In genomic region chr9:121954477-121955175, GRCh38 we compare ENCODE assay signal across 16 cellular contexts.
DNase-seq lines count a peak whose midpoint lies in the region; ATAC-seq and TF ChIP-seq lines count a peak whose summit lies in the region.
"Had no signal": no experiment of that assay in that cellular context is flagged by ENCODE, and none has a peak within 500 bp of the region (broad histone marks: within the 10 kb centered on the region; RNA-seq: fewer than 3 reads in every experiment).

No MANE protein-coding gene starts in this region.

- TF ChIP-seq CTCF in cardiac fibroblast (IDR thresholded peaks at IDR 0.05; ENCODE audit: low read depth, low read length) (peak; percentile 11), left lung (IDR thresholded peaks at IDR 0.05) (no peak), HFFc6 (IDR thresholded peaks at IDR 0.05) (no peak)

- no peaks in the 10 kb centered on the region for H3K4me1 ChIP-seq in left lung

- no peaks in the 10 kb centered on the region for H3K27me3 ChIP-seq in left lung
- H3K27me3 ChIP-seq: hepatocyte, tibial nerve had no signal

- no peak overlapping the region for H3K4me3 Mint-ChIP-seq in HFFc6
- H3K4me3 Mint-ChIP-seq: activated naive CD4-positive, alpha-beta T cell treated with anti-CD3 and anti-CD28 coated beads for 36 hours; memory B cell had no signal

- H3K27ac ChIP-seq in left lung: no peak overlapping the region
- H3K27ac ChIP-seq in temporal lobe (ENCODE audit: low read depth, low read length): peak overlapping the region; percentile 36
- H3K27ac ChIP-seq: hepatocyte, KMS-11 had no signal

- ATAC-seq in left lung: peak; percentile 64
- no peak for ATAC-seq in GM18498 (IDR thresholded peaks at IDR 0.05; ENCODE audit: unreplicated experiment)
- ATAC-seq: PC-3 had no signal

- H3K9me3 ChIP-seq in left lung: no peaks in the 10 kb centered on the region
- H3K9me3 ChIP-seq: tibial nerve had no signal

- no peaks in the 10 kb centered on the region for H3K36me3 ChIP-seq in left lung

- no peak overlapping the region for H3K27ac Mint-ChIP-seq in HFFc6
- H3K27ac Mint-ChIP-seq: activated naive CD4-positive, alpha-beta T cell treated with anti-CD3 and anti-CD28 coated beads for 36 hours; memory B cell had no signal

- no peaks in the 10 kb centered on the region for H3K9me3 Mint-ChIP-seq in HFFc6
- H3K9me3 Mint-ChIP-seq: activated naive CD4-positive, alpha-beta T cell treated with anti-CD3 and anti-CD28 coated beads for 36 hours; memory B cell had no signal

- DNase-seq in LHCN-M2 (ENCODE audit: low read depth): peak; percentile 29
- DNase-seq in cardiac fibroblast (ENCODE audit: low read depth in 2 of 2): peak; percentile 79 to 90
- peak in 1 of 2 donors; percentile 49 for DNase-seq in left lung
- no peak for DNase-seq in NCI-H146 (lab: John Stamatoyannopoulos, UW)
- no peak for DNase-seq in HFFc6
- DNase-seq in SIG-M5 (lab: John Stamatoyannopoulos, UW): no peak
- DNase-seq: activated naive CD4-positive, alpha-beta T cell treated with anti-CD3 and anti-CD28 coated beads for 36 hours; DMS153; PC-3; T-helper 2 cell had no signal

- no peak overlapping the region for H3K4me3 ChIP-seq in cardiac fibroblast (replicated peaks in 1 of 2; ENCODE audit: low read depth in 2 of 2, low read length in 2 of 2)
- H3K4me3 ChIP-seq in left lung: no peak overlapping the region
- H3K4me3 ChIP-seq: hepatocyte, tibial nerve had no signal

- peaks cover 36% of the 10 kb centered on the region for H3K36me3 Mint-ChIP-seq in HFFc6 (ENCODE audit: low read depth)

- peaks cover 71% of the 10 kb centered on the region for H3K4me1 Mint-ChIP-seq in HFFc6 (ENCODE audit: low read depth)

- intact Hi-C loops in left lung (cut with DNase I): no loop called here

- no peaks in the 10 kb centered on the region; the same call in 1 of the 2 replicates for H3K27me3 Mint-ChIP-seq in HFFc6 (ENCODE audit: insufficient read depth)
- H3K27me3 Mint-ChIP-seq: memory B cell had no signal

Comparison
In these comparisons a context has a peak if more than half of its experiments do, and no peak if none do; other contexts are left out.
1. DNase-seq: peak in LHCN-M2 (single experiment) and cardiac fibroblast (2 of 2); none in NCI-H146 (single experiment), HFFc6 (single experiment) and SIG-M5 (single experiment).